ENCODE assay signal across 9 cellular contexts in the genomic region with DNA sequence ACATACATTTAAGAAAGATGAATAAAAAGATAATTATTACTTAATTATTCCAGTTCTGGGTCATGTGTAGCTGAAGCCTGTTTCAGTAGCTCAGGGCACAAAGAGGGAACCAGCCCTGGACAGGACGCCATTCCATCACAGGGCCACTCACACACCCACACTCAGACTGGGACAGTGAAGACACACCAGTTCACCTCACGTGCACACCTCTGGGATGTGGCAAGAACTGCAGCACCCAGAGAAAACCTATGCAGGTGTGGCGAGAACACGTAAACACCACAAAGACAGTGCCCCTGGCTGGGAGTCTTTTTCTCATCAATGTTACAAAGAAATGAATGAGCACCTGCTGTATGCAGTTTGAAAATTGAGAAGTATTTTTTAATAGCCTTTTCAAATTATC. TPM values are rescaled to one million over a fixed set of nuclear protein-coding genes. Genes with fewer than 3 reads are reported as not detected.
A peak's percentile ranks its signal among the peaks of the same experiment; 100 is the strongest.
DNase-seq lines count a peak whose midpoint lies in the region; ATAC-seq, FAIRE-seq and TF ChIP-seq lines count a peak whose summit lies in the region.
"Had no signal": no experiment of that assay in that cellular context is flagged by ENCODE, and none has a peak within 500 bp of the region (broad histone marks: within the 10 kb centered on the region; RNA-seq: fewer than 3 reads in every experiment).

No MANE protein-coding gene starts in this region.

- DNase-seq in AG04450 (ENCODE audit: low read depth, low spot score) (no peak), GM23338 (ENCODE audit: low spot score) (peak; percentile 68), fibroblast of pulmonary artery (ENCODE audit: low read depth) (no peak), stomach (no peak), medulla oblongata (ENCODE audit: extremely low spot score) (no peak), GM19239 (ENCODE audit: insufficient read length, low spot score) (no peak)
- peak; percentile 13 to 41 for DNase-seq in activated CD4-positive, alpha-beta T cell treated with anti-CD3 and anti-CD28 coated beads for 4 hours

- peak overlapping the region; percentile 97 for H3K4me3 Mint-ChIP-seq in GM23338

- H3K36me3 ChIP-seq in GM23338 (ENCODE audit: insufficient read depth) (no peaks in the 10 kb centered on the region; the same call in 1 of the 2 replicates), stomach (peaks cover 0 to 29% (median 26%) of the 10 kb centered on the region in 4 donors)

- H3K27ac ChIP-seq in AG04450 (ENCODE audit: low read depth, low read length) (no peak overlapping the region), GM23338 (ENCODE audit: low read depth) (no peak overlapping the region), stomach (peak overlapping the region; percentile 58 to 100 (median 98))

- H3K4me3 ChIP-seq in AG04450 (ENCODE audit: low read depth, low read length): peak overlapping the region; percentile 42
- H3K4me3 ChIP-seq in GM23338: peak overlapping the region; percentile 95
- H3K4me3 ChIP-seq in fibroblast of pulmonary artery (replicated peaks; ENCODE audit: low read depth, low read length): peak overlapping the region; percentile 95
- peak overlapping the region in 2 of 4 donors; percentile 72 to 80 for H3K4me3 ChIP-seq in stomach

- ATAC-seq in GM23338: peak; percentile 8
- no peak for ATAC-seq in GM18517 (IDR thresholded peaks at IDR 0.05; ENCODE audit: unreplicated experiment)

- no peak overlapping the region for H3K27ac Mint-ChIP-seq in GM23338

- 35 to 73% (median 46%) methylated on average over 4 of the region's 4 CpGs for WGBS in stomach, 5 donors

- intact Hi-C loops in stomach (cut with DNase I; ENCODE audit: low total_unique reads): no loop called here

- CTCF ChIA-PET in AG04450 (lab: Charles Lee): interaction anchor here (0.6 kb wide), 1 partner anchor 37 kb away, joined by 3 read pairs; no protein-coding TSS in a partner anchor

- H3K4me1 ChIP-seq in GM23338 (ENCODE audit: insufficient read depth): peaks cover 23% of the 10 kb centered on the region
- H3K4me1 ChIP-seq in stomach: peaks cover 27 to 77% (median 64%) of the 10 kb centered on the region in 4 donors

- H3K79me2 ChIP-seq in GM23338 (replicated peaks; ENCODE audit: insufficient read depth): peaks cover 79% of the 10 kb centered on the region

- H3K36me3 Mint-ChIP-seq in GM23338 (ENCODE audit: low read depth): peaks cover 45% of the 10 kb centered on the region

- peaks cover 23% of the 10 kb centered on the region for H3K27me3 Mint-ChIP-seq in GM23338 (ENCODE audit: insufficient read depth, low read depth, poor library complexity)

- TF ChIP-seq CTCF in AG04450 (IDR thresholded peaks at IDR 0.05; ENCODE audit: low read depth, low read length) (no peak), GM23338 (conservative IDR thresholded peaks at IDR 0.05; ENCODE audit: low read depth in 2 of 2) (no peak), fibroblast of pulmonary artery (IDR thresholded peaks at IDR 0.05; ENCODE audit: low read length, missing control alignments) (no peak), stomach (IDR thresholded peaks at IDR 0.05) (no peak)

- no peak for TF ChIP-seq EP300 in stomach (IDR thresholded peaks at IDR 0.05)

- H3F3A ChIP-seq in GM23338 (replicated peaks; ENCODE audit: low read depth): peaks cover 10% of the 10 kb centered on the region; the same call in 1 of the 2 replicates

- POLR2A ChIA-PET in AG04450 (lab: Yijun Ruan, JAX): no interaction called here

- H3K9me2 ChIP-seq in GM23338 (ENCODE audit: insufficient read depth): no peaks in the 10 kb centered on the region

- FAIRE-seq in GM19239 (lab: Jason Lieb, UNC): no peak

- peaks cover 36% of the 10 kb centered on the region for H4K20me1 ChIP-seq in GM23338 (replicated peaks; ENCODE audit: insufficient read depth)

- no peaks in the 10 kb centered on the region for H3K9me3 Mint-ChIP-seq in GM23338

- no peak for TF ChIP-seq POLR2A in stomach (IDR thresholded peaks at IDR 0.05)

- peak overlapping the region; percentile 83 for H3K4me2 ChIP-seq in GM23338

- H3K27me3 ChIP-seq in AG04450 (ENCODE audit: control insufficient read depth, insufficient read depth, low read length): no peaks in the 10 kb centered on the region
- no peaks in the 10 kb centered on the region for H3K27me3 ChIP-seq in GM23338 (ENCODE audit: insufficient read depth)
- no peaks in the 10 kb centered on the region for H3K27me3 ChIP-seq in stomach

- H3K4me1 Mint-ChIP-seq in GM23338: peaks cover 25% of the 10 kb centered on the region

- no peak overlapping the region for H2AFZ ChIP-seq in GM23338

- H3K9me3 ChIP-seq in AG04450 (ENCODE audit: control insufficient read depth, insufficient read depth, low read length): no peaks in the 10 kb centered on the region
- H3K9me3 ChIP-seq in stomach: no peaks in the 10 kb centered on the region

TF ChIP-seq in GM23338, 12 proteins besides CTCF, POLR2A, EP300 and RAD21:
- no peak for TF ChIP-seq STAT1 (IDR thresholded peaks at IDR 0.05; ENCODE audit: unreplicated experiment)
- TF ChIP-seq, protein P1, sequence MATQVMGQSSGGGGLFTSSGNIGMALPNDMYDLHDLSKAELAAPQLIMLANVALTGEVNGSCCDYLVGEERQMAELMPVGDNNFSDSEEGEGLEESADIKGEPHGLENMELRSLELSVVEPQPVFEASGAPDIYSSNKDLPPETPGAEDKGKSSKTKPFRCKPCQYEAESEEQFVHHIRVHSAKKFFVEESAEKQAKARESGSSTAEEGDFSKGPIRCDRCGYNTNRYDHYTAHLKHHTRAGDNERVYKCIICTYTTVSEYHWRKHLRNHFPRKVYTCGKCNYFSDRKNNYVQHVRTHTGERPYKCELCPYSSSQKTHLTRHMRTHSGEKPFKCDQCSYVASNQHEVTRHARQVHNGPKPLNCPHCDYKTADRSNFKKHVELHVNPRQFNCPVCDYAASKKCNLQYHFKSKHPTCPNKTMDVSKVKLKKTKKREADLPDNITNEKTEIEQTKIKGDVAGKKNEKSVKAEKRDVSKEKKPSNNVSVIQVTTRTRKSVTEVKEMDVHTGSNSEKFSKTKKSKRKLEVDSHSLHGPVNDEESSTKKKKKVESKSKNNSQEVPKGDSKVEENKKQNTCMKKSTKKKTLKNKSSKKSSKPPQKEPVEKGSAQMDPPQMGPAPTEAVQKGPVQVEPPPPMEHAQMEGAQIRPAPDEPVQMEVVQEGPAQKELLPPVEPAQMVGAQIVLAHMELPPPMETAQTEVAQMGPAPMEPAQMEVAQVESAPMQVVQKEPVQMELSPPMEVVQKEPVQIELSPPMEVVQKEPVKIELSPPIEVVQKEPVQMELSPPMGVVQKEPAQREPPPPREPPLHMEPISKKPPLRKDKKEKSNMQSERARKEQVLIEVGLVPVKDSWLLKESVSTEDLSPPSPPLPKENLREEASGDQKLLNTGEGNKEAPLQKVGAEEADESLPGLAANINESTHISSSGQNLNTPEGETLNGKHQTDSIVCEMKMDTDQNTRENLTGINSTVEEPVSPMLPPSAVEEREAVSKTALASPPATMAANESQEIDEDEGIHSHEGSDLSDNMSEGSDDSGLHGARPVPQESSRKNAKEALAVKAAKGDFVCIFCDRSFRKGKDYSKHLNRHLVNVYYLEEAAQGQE (IDR thresholded peaks at IDR 0.05; ENCODE audit: unreplicated experiment): no peak
- no peak for TF ChIP-seq NANOG (IDR thresholded peaks at IDR 0.05; ENCODE audit: borderline replicate concordance)

RNA-seq across cellular contexts. Expression of a gene that starts 1.6 kb away (rescaled TPM):
- polyA plus RNA-seq in AG04450 (2011; rRNA removed) (29.4 and 37.6 TPM in 2 replicates), GM23338 (2016; fragmentation: Nextera tagmentation; extraction: Ambion mirVana) (99.0 and 119 TPM in 2 replicates), stomach (10 to 100 TPM; 31.6 to 76.5 (median 54.7) TPM)
- polyA minus RNA-seq in AG04450 (2011; rRNA and poly(A)+ RNA removed): 11.1 and 13.0 TPM in 2 replicates
- total RNA-seq in GM23338 (2014; rRNA removed; shearing (Covaris generic)): 147 and 154 TPM in 2 replicates
- total RNA-seq in stomach: 10 to 100 TPM; 18.4 to 79.1 (median 21.6) TPM

RNA-seq across cellular contexts. Expression of a gene that starts 5.6 kb away (rescaled TPM):
- 15.0 and 16.0 TPM in 2 replicates for polyA plus RNA-seq in AG04450 (2011; rRNA removed)
- polyA minus RNA-seq in AG04450 (2011; rRNA and poly(A)+ RNA removed): 31.3 and 51.6 TPM in 2 replicates
- 9.7 and 10.2 TPM in 2 replicates for total RNA-seq in GM23338 (2014; rRNA removed; shearing (Covaris generic))
- 6.0 TPM in 2 replicates for polyA plus RNA-seq in GM23338 (2016; fragmentation: Nextera tagmentation; extraction: Ambion mirVana)
- total RNA-seq in stomach: 100 to 1,000 TPM in 1 of 5 donors, 10 to 100 TPM in 4; 11.9 to 165 (median 18.0) TPM
- 1 to 10 TPM; 5.3 to 5.7 (median 5.3) TPM for polyA plus RNA-seq in stomach

RNA-seq across cellular contexts. Expression of a gene that starts 24.9 kb away (rescaled TPM):
- polyA plus RNA-seq in AG04450 (2011; rRNA removed): not detected in 2 replicates
- not detected in 2 replicates for polyA minus RNA-seq in AG04450 (2011; rRNA and poly(A)+ RNA removed)
- total RNA-seq in GM23338 (2014; rRNA removed; shearing (Covaris generic)): not detected in 2 replicates
- polyA plus RNA-seq in GM23338 (2016; fragmentation: Nextera tagmentation; extraction: Ambion mirVana): not detected in 2 replicates
- total RNA-seq in stomach: 1 to 10 TPM in 1 of 5 donors, not detected in 4; 2.9 TPM
- polyA plus RNA-seq in stomach: not detected
- total RNA-seq: lung microvascular endothelial cell had no signal

Comparison
In these comparisons a context has a peak if more than half of its experiments do, and no peak if none do; other contexts are left out.
1. DNase-seq: peak in GM23338 (single experiment) and activated CD4-positive, alpha-beta T cell treated with anti-CD3 and anti-CD28 coated beads for 4 hours (2 of 2); none in AG04450 (single experiment), fibroblast of pulmonary artery (single experiment), stomach (single experiment), medulla oblongata (single experiment) and GM19239 (single experiment).
2. H3K27ac ChIP-seq: peak in stomach (5 of 5); none in AG04450 (single experiment) and GM23338 (single experiment).